ENCODE assay signal across 1 cellular context in genomic region chr3:195546130-195546560, GRCh38.
TF ChIP-seq lines count a peak whose summit lies in the region.

No MANE protein-coding gene starts in this region.

TF ChIP-seq in HepG2, 621 proteins besides CTCF, POLR2A, EP300 and RAD21 (continued from another document and continues in another):
- TF ChIP-seq TP53 (CRISPR knock-in tag; conservative IDR thresholded peaks at IDR 0.05) (no peak), POLR2AphosphoS5 (IDR thresholded peaks at IDR 0.05; ENCODE audit: low read depth, low read length) (no peak), SAP130 (CRISPR knock-in tag; IDR thresholded peaks at IDR 0.05; ENCODE audit: low read depth) (peak; percentile 31), ATM (IDR thresholded peaks at IDR 0.05; ENCODE audit: borderline replicate concordance) (no peak), ZNF260 (CRISPR knock-in tag; IDR thresholded peaks at IDR 0.05; ENCODE audit: borderline replicate concordance, low read depth) (no peak), IKZF5 (CRISPR knock-in tag; IDR thresholded peaks at IDR 0.05) (no peak), CC2D1A (CRISPR knock-in tag; IDR thresholded peaks at IDR 0.05) (no peak), ZBTB21 (CRISPR knock-in tag; IDR thresholded peaks at IDR 0.05) (0 out of 2 replicates have a peak, but pooled peaks have one; percentile 16), FOXO1 (CRISPR knock-in tag; IDR thresholded peaks at IDR 0.05) (no peak), NFIB (CRISPR knock-in tag; IDR thresholded peaks at IDR 0.05; ENCODE audit: borderline replicate concordance) (no peak), WIZ (CRISPR knock-in tag; IDR thresholded peaks at IDR 0.05) (no peak), FOSL2 (CRISPR knock-in tag; IDR thresholded peaks at IDR 0.05) (peak; percentile 90), ZBTB20 (CRISPR knock-in tag; IDR thresholded peaks at IDR 0.05; ENCODE audit: borderline replicate concordance, low read depth) (no peak), BRD4 (CRISPR knock-in tag; IDR thresholded peaks at IDR 0.05) (no peak), SATB2 (CRISPR knock-in tag; IDR thresholded peaks at IDR 0.05) (no peak), ZNF878 (CRISPR knock-in tag; IDR thresholded peaks at IDR 0.05) (no peak), ARID5B (CRISPR knock-in tag; IDR thresholded peaks at IDR 0.05) (0 out of 2 replicates have a peak, but pooled peaks have one; percentile 17), ZNF383 (CRISPR knock-in tag; IDR thresholded peaks at IDR 0.05; ENCODE audit: borderline replicate concordance) (no peak), HMGXB3 (CRISPR knock-in tag; IDR thresholded peaks at IDR 0.05; ENCODE audit: borderline replicate concordance) (no peak), ZNF460 (CRISPR knock-in tag; IDR thresholded peaks at IDR 0.05; ENCODE audit: borderline replicate concordance) (no peak), POGK (CRISPR knock-in tag; conservative IDR thresholded peaks at IDR 0.05) (no peak), NR2C2 (CRISPR knock-in tag; IDR thresholded peaks at IDR 0.05; ENCODE audit: borderline replicate concordance) (no peak), MXI1 (IDR thresholded peaks at IDR 0.05; ENCODE audit: borderline replicate concordance, low read depth, low read length) (no peak), ZNF30 (CRISPR knock-in tag; IDR thresholded peaks at IDR 0.05) (no peak), ZNF672 (CRISPR knock-in tag; IDR thresholded peaks at IDR 0.05) (no peak), ZSCAN12 (CRISPR knock-in tag; IDR thresholded peaks at IDR 0.05) (no peak), SOX5 (CRISPR knock-in tag; IDR thresholded peaks at IDR 0.05; ENCODE audit: borderline replicate concordance) (peak; percentile 43; the same call in 1 of the 2 replicates), MAFK (conservative IDR thresholded peaks at IDR 0.05 in 1 of 2, IDR thresholded peaks at IDR 0.05 in 1 of 2; ENCODE audit: low read length in 2 of 2) (0 out of 4 replicates have a peak, but pooled peaks of 1 of the 2 experiments have one; percentile 14), MAFF (IDR thresholded peaks at IDR 0.05; ENCODE audit: low read depth, low read length) (peak; percentile 30; the same call in 1 of the 2 replicates), NR1H2 (CRISPR knock-in tag; IDR thresholded peaks at IDR 0.05; ENCODE audit: borderline replicate concordance, low read depth) (no peak), HNRNPLL (IDR thresholded peaks at IDR 0.05; ENCODE audit: low read depth, low read length, poor library complexity, severe bottlenecking) (no peak), ZNF7 (CRISPR knock-in tag; IDR thresholded peaks at IDR 0.05) (no peak), HDAC1 (CRISPR knock-in tag; IDR thresholded peaks at IDR 0.05) (no peak), AGO2 (optimal IDR thresholded peaks at IDR 0.05; ENCODE audit: low read depth, low read length) (no peak), POLR2G (IDR thresholded peaks at IDR 0.05; ENCODE audit: low read depth, low read length) (no peak), ZNF317 (CRISPR knock-in tag; IDR thresholded peaks at IDR 0.05) (no peak), ZNF644 (CRISPR knock-in tag; IDR thresholded peaks at IDR 0.05; ENCODE audit: low read depth) (peak; percentile 94), U2AF1 (optimal IDR thresholded peaks at IDR 0.05; ENCODE audit: low read depth, low read length) (no peak), ZNF543 (CRISPR knock-in tag; IDR thresholded peaks at IDR 0.05) (no peak), MLX (CRISPR knock-in tag; IDR thresholded peaks at IDR 0.05) (no peak), EHMT2 (IDR thresholded peaks at IDR 0.05; ENCODE audit: borderline replicate concordance, low read depth, low read length) (no peak), PRDM10 (CRISPR knock-in tag; IDR thresholded peaks at IDR 0.05; ENCODE audit: low read depth) (0 out of 2 replicates have a peak, but pooled peaks have one; percentile 29)
- TF ChIP-seq, protein P1, sequence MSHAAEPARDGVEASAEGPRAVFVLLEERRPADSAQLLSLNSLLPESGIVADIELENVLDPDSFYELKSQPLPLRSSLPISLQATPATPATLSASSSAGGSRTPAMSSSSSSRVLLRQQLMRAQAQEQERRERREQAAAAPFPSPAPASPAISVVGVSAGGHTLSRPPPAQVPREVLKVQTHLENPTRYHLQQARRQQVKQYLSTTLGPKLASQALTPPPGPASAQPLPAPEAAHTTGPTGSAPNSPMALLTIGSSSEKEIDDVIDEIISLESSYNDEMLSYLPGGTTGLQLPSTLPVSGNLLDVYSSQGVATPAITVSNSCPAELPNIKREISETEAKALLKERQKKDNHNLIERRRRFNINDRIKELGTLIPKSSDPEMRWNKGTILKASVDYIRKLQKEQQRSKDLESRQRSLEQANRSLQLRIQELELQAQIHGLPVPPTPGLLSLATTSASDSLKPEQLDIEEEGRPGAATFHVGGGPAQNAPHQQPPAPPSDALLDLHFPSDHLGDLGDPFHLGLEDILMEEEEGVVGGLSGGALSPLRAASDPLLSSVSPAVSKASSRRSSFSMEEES (CRISPR knock-in tag; IDR thresholded peaks at IDR 0.05): no peak
- TF ChIP-seq, protein P2, sequence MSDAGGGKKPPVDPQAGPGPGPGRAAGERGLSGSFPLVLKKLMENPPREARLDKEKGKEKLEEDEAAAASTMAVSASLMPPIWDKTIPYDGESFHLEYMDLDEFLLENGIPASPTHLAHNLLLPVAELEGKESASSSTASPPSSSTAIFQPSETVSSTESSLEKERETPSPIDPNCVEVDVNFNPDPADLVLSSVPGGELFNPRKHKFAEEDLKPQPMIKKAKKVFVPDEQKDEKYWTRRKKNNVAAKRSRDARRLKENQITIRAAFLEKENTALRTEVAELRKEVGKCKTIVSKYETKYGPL (CRISPR knock-in tag; IDR thresholded peaks at IDR 0.05): no peak
